Comparison of ENCODE assay signal across 14 cellular contexts in genomic region chr10:4371691-4372295, GRCh38.
"Had no signal": no experiment of that assay in that cellular context is flagged by ENCODE, and none has a peak within 500 bp of the region (broad histone marks: within the 10 kb centered on the region; RNA-seq: fewer than 3 reads in every experiment).

No MANE protein-coding gene starts in this region.

- ATAC-seq: activated CD8-positive, alpha-beta T cell treated with anti-CD3 and anti-CD28 coated beads, Interleukin-2, amount 10 ng/mL, durations not matched to agents 7 days and 5 days; stimulated activated naive CD8-positive, alpha-beta T cell treated with anti-CD3 and anti-CD28 coated beads, Interleukin-15, amount 100 ng/mL, for 72 hours; WTC11 had no signal

- DNase-seq: activated CD4-positive, alpha-beta T cell treated with anti-CD3 and anti-CD28 coated beads for 48 hours; activated CD8-positive, alpha-beta memory T cell treated with anti-CD3 and anti-CD28 coated beads, Interleukin-2, amount 50 U/mL, for 48 hours; activated CD8-positive, alpha-beta T cell treated with anti-CD3 and anti-CD28 coated beads, Interleukin-2, amount 10 ng/mL, durations not matched to agents 7 days and 5 days; activated naive CD4-positive, alpha-beta T cell; esophagus squamous epithelium; kidney glomerular epithelial cell; mammary epithelial cell; natural killer cell; occipital lobe; stimulated activated CD4-positive, alpha-beta T cell treated with anti-CD3 and anti-CD28 coated beads, Interleukin-4, amount 100 ng/mL, for 24 hours; stimulated activated naive CD8-positive, alpha-beta T cell treated with anti-CD3 and anti-CD28 coated beads, Interleukin-15, amount 100 ng/mL, for 72 hours had no signal

- H3K9me3 Mint-ChIP-seq: natural killer cell; stimulated activated naive CD8-positive, alpha-beta T cell treated with anti-CD3 and anti-CD28 coated beads, Interleukin-15, amount 100 ng/mL, for 72 hours had no signal

- H3K4me3 Mint-ChIP-seq: activated CD8-positive, alpha-beta T cell treated with anti-CD3 and anti-CD28 coated beads, Interleukin-2, amount 10 ng/mL, durations not matched to agents 7 days and 5 days; natural killer cell; stimulated activated naive CD8-positive, alpha-beta T cell treated with anti-CD3 and anti-CD28 coated beads, Interleukin-15, amount 100 ng/mL, for 72 hours; WTC11 had no signal

- H3K4me3 ChIP-seq: esophagus squamous epithelium, hepatocyte, thoracic aorta had no signal

- H3K36me3 ChIP-seq: esophagus squamous epithelium, thoracic aorta had no signal

- H3K9me3 ChIP-seq: esophagus squamous epithelium, thoracic aorta had no signal

- H3K4me1 Mint-ChIP-seq: stimulated activated naive CD8-positive, alpha-beta T cell treated with anti-CD3 and anti-CD28 coated beads, Interleukin-15, amount 100 ng/mL, for 72 hours; WTC11 had no signal

- H3K36me3 Mint-ChIP-seq: natural killer cell, WTC11 had no signal

- H3K4me1 ChIP-seq: esophagus squamous epithelium had no signal

- H3K79me2 ChIP-seq: hepatocyte had no signal

- H2AFZ ChIP-seq: hepatocyte had no signal

- H3K27ac ChIP-seq: esophagus squamous epithelium, hepatocyte, thoracic aorta had no signal

- H3K4me2 ChIP-seq: hepatocyte had no signal

- H3K27ac Mint-ChIP-seq: activated CD8-positive, alpha-beta T cell treated with anti-CD3 and anti-CD28 coated beads, Interleukin-2, amount 10 ng/mL, durations not matched to agents 7 days and 5 days; natural killer cell; stimulated activated naive CD8-positive, alpha-beta T cell treated with anti-CD3 and anti-CD28 coated beads, Interleukin-15, amount 100 ng/mL, for 72 hours; WTC11 had no signal

- H3K27me3 ChIP-seq: esophagus squamous epithelium, hepatocyte had no signal
